6 cellular contexts compared by ENCODE assay signal in genomic region chr1:240145120-240145519, GRCh38. TPM values are rescaled to one million over a fixed set of nuclear protein-coding genes. Genes with fewer than 3 reads are reported as not detected.
"Had no signal": no experiment of that assay in that cellular context is flagged by ENCODE, and none has a peak within 500 bp of the region (broad histone marks: within the 10 kb centered on the region; RNA-seq: fewer than 3 reads in every experiment).

No MANE protein-coding gene starts in this region.

- H3K4me1 Mint-ChIP-seq: H9, IgD-negative memory B cell had no signal

- DNase-seq: H9, HCEC 1CT had no signal

- ATAC-seq: GM23338, HepG2 had no signal

- H3K36me3 Mint-ChIP-seq: IgD-negative memory B cell had no signal

- H3K4me2 ChIP-seq: GM23338 had no signal

- H3K27me3 Mint-ChIP-seq: IgD-negative memory B cell had no signal

- H3K27ac ChIP-seq: HL-60 had no signal

- H3K4me3 ChIP-seq: GM23338 had no signal

- H3K4me3 Mint-ChIP-seq: GM23338, H9, IgD-negative memory B cell had no signal

- H3K27ac Mint-ChIP-seq: GM23338, H9, IgD-negative memory B cell had no signal

- H2AFZ ChIP-seq: GM23338 had no signal

- H3K9me3 Mint-ChIP-seq: GM23338, H9, IgD-negative memory B cell had no signal

RNA-seq across cellular contexts. Expression of gene FMN2, which starts 53.4 kb away (rescaled TPM):
- total RNA-seq: HepG2 had no signal
- polyA plus RNA-seq: HepG2, IgD-negative memory B cell had no signal
